In genomic region chr1:177571485-177572076, GRCh38 we compare ENCODE assay signal across 19 cellular contexts.
"Had no signal": no experiment of that assay in that cellular context is flagged by ENCODE, and none has a peak within 500 bp of the region (broad histone marks: within the 10 kb centered on the region; RNA-seq: fewer than 3 reads in every experiment).

No MANE protein-coding gene starts in this region.

- H3K4me3 ChIP-seq: body of pancreas, coronary artery, gastroesophageal sphincter, heart right ventricle, left lung, tibial artery, vagina had no signal

- DNase-seq: activated CD4-positive, alpha-beta T cell treated with anti-CD3 and anti-CD28 coated beads, Interleukin-2, amount 10 ng/mL, durations not matched to agents 24 days and 14 days; activated CD4-positive, CD25-positive, alpha-beta regulatory T cell; activated CD8-positive, alpha-beta memory T cell treated with anti-CD3 and anti-CD28 coated beads, Interleukin-2, amount 50 U/mL, for 48 hours; activated gamma-delta T cell treated with Interleukin-2 at 50 U/mL for 16 hours; activated T-cell treated with anti-CD3 and anti-CD28 coated beads, Interleukin-2, amount 50 U/mL, for 72 hours; amniotic stem cell; caudate nucleus; effector CD4-positive, alpha-beta T cell; heart right ventricle; left lung; mesenchymal stem cell; stimulated activated CD4-positive, alpha-beta T cell treated with anti-CD3 and anti-CD28 coated beads, Interleukin-2, amount 100 ng/mL, for 48 hours; stimulated activated naive B cell treated with anti-CD40 and anti-IgM and Interleukin-4, amounts not matched to agents 10 μg/mL and 1 μg/mL and 100 μg/mL, for 72 hours; tibial artery had no signal

- ATAC-seq: activated T-cell treated with anti-CD3 and anti-CD28 coated beads, Interleukin-2, amount 50 U/mL, for 72 hours; body of pancreas; gastroesophageal sphincter; heart right ventricle; left lung; natural killer cell treated with Interleukin-12 subunit alpha and Interleukin-12 subunit beta and Interleukin-15 and Interleukin-18, amount 100 ng/mL, for 72 hours; stimulated activated naive B cell treated with anti-CD40 and anti-IgM and Interleukin-4, amounts not matched to agents 10 μg/mL and 1 μg/mL and 100 μg/mL, for 72 hours had no signal
